ENCODE assay signal across 1 cellular context in genomic region chrX:23841847-23842522, GRCh38.
TF ChIP-seq lines count a peak whose summit lies in the region.

No MANE protein-coding gene starts in this region.

TF ChIP-seq in HepG2, 621 proteins besides CTCF, POLR2A, EP300 and RAD21 (continued from another document and continues in another):
- TF ChIP-seq KIAA2018 (CRISPR knock-in tag; IDR thresholded peaks at IDR 0.05; ENCODE audit: borderline replicate concordance) (no peak), REPIN1 (CRISPR knock-in tag; IDR thresholded peaks at IDR 0.05; ENCODE audit: borderline replicate concordance, low read depth) (0 out of 2 replicates have a peak, but pooled peaks have one; percentile 36), ZNF121 (CRISPR knock-in tag; IDR thresholded peaks at IDR 0.05) (no peak), NFKBIZ (CRISPR knock-in tag; IDR thresholded peaks at IDR 0.05) (no peak), CREB1 (IDR thresholded peaks at IDR 0.05) (no peak), CREB1 (CRISPR knock-in tag; IDR thresholded peaks at IDR 0.05) (0 out of 2 replicates have a peak, but pooled peaks have one; percentile 32), SMYD3 (CRISPR knock-in tag; IDR thresholded peaks at IDR 0.05) (no peak), ZBTB42 (CRISPR knock-in tag; IDR thresholded peaks at IDR 0.05) (no peak), NONO (IDR thresholded peaks at IDR 0.05) (no peak), NONO (CRISPR knock-in tag; conservative IDR thresholded peaks at IDR 0.05) (0 out of 2 replicates have a peak, but pooled peaks have one; percentile 24), THAP8 (CRISPR knock-in tag; IDR thresholded peaks at IDR 0.05; ENCODE audit: borderline replicate concordance) (no peak), DNMT1 (CRISPR knock-in tag; IDR thresholded peaks at IDR 0.05) (no peak), ZNF687 (CRISPR knock-in tag; IDR thresholded peaks at IDR 0.05) (no peak), ZNF672 (CRISPR knock-in tag; IDR thresholded peaks at IDR 0.05) (no peak), ONECUT2 (CRISPR knock-in tag; IDR thresholded peaks at IDR 0.05) (no peak), ZNF44 (CRISPR knock-in tag; IDR thresholded peaks at IDR 0.05) (no peak), ZNF124 (CRISPR knock-in tag; IDR thresholded peaks at IDR 0.05) (no peak), ZNF512 (CRISPR knock-in tag; IDR thresholded peaks at IDR 0.05) (no peak), HIC2 (CRISPR knock-in tag; IDR thresholded peaks at IDR 0.05; ENCODE audit: low read depth) (no peak), ATAD3A (CRISPR knock-in tag; IDR thresholded peaks at IDR 0.05) (no peak), NCOA2 (CRISPR knock-in tag; IDR thresholded peaks at IDR 0.05) (peak; percentile 94), ZNF318 (CRISPR knock-in tag; IDR thresholded peaks at IDR 0.05) (no peak), TRAFD1 (CRISPR knock-in tag; IDR thresholded peaks at IDR 0.05; ENCODE audit: borderline replicate concordance) (no peak), ZNF101 (CRISPR knock-in tag; IDR thresholded peaks at IDR 0.05; ENCODE audit: borderline replicate concordance, low read depth) (no peak), RNF2 (conservative IDR thresholded peaks at IDR 0.05; ENCODE audit: low read depth) (no peak), ZNF564 (CRISPR knock-in tag; IDR thresholded peaks at IDR 0.05) (no peak), SPEN (CRISPR knock-in tag; IDR thresholded peaks at IDR 0.05; ENCODE audit: low read depth) (no peak)
